Comparison of ENCODE assay signal across 9 cellular contexts in the genomic region with DNA sequence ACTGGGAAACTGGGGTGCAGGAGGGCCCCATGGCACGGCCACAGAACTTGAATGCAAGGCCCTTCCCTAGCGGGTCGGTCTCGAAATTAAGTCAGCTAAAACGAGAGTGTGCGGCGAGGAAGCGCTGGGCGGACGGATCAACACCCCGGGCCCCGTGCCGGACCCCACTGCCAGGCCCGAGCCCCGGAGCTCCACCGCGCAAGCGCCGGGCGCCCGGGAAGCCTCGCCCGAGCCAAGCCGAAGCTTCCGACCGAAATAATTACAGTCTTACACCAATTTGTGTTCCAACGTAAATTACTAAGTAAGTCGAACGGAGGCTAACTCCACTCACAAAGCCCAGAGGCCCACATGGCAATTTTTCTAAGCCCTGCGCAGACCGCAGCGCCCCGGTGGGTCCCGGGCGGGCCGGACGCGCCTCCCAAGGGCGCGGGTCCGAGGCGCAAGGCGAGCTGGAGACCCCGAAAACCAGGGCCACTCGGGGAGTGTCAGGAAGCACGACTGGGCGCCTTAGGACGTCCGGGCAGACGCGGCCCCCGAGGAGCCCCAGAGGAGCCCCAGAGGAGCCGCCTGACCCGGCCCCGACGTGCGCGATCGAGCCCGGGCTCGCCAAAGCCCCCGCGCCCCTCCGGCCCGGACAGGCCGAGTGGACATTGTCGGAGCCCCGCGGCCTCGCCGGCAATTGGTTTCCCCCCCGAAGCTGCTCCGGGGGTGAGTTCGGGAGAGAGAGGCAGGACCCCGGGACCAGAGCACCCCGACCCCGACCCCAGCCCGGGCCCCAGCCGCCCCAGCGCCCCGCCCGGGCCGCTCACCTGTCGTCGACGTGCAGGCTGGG. TPM values are rescaled to one million over a fixed set of nuclear protein-coding genes. Genes with fewer than 3 reads are reported as not detected.
DNase-seq lines count a peak whose midpoint lies in the region; ATAC-seq and TF ChIP-seq lines count a peak whose summit lies in the region.
"Had no signal": no experiment of that assay in that cellular context is flagged by ENCODE, and none has a peak within 500 bp of the region (broad histone marks: within the 10 kb centered on the region; RNA-seq: fewer than 3 reads in every experiment).

No MANE protein-coding gene starts in this region.

- H2AFZ ChIP-seq in parathyroid adenoma, result peak overlapping the region; percentile 74

- H3K27me3 ChIP-seq in foreskin keratinocyte, result no peaks in the 10 kb centered on the region
- no peaks in the 10 kb centered on the region for H3K27me3 ChIP-seq in parathyroid adenoma (ENCODE audit: control insufficient read depth, insufficient read depth, low read length)

- H3K9me3 ChIP-seq in ES-I3 (ENCODE audit: control insufficient read depth, insufficient read depth, low read length) (no peaks in the 10 kb centered on the region), parathyroid adenoma (ENCODE audit: control insufficient read depth, low read length) (no peaks in the 10 kb centered on the region)

- DNase-seq in RPMI7951 (ENCODE audit: low read depth) (peak; percentile 36), foreskin keratinocyte (no peak), DMS 273 treated with DMSO at 0.1 percent for 48 hours (lab: John Stamatoyannopoulos, UW) (no peak), dermis blood vessel endothelial cell (no peak)
- DNase-seq in stimulated activated CD4-positive, alpha-beta T cell treated with anti-CD3 and anti-CD28 coated beads, Interleukin-2, amount 100 ng/mL, for 48 hours, result no peak

- H3K4me1 ChIP-seq in ES-I3 (ENCODE audit: insufficient read depth, low read length) (peaks cover 9% of the 10 kb centered on the region; the same call in 1 of the 2 replicates), foreskin keratinocyte (peaks cover 23% of the 10 kb centered on the region), parathyroid adenoma (peaks cover 2% of the 10 kb centered on the region)

- H3K4me2 ChIP-seq in parathyroid adenoma (ENCODE audit: low read length), result peak overlapping the region; percentile 88

- H3K27ac ChIP-seq in foreskin keratinocyte, result peak overlapping the region; percentile 95
- H3K27ac ChIP-seq in parathyroid adenoma, result no peak overlapping the region

- H3K36me3 ChIP-seq in ES-I3 (ENCODE audit: insufficient read depth, low read length), result no peaks in the 10 kb centered on the region
- H3K36me3 ChIP-seq in parathyroid adenoma (ENCODE audit: control insufficient read depth, insufficient read depth, low read length), result no peaks in the 10 kb centered on the region

- peak overlapping the region; percentile 79 for H3K4me3 ChIP-seq in parathyroid adenoma (ENCODE audit: low read depth, low read length)

- no peak for ATAC-seq in foreskin keratinocyte
- no peak for ATAC-seq in GM19328 (IDR thresholded peaks at IDR 0.05; ENCODE audit: unreplicated experiment)

- H3K79me2 ChIP-seq in parathyroid adenoma, result peaks cover 3% of the 10 kb centered on the region

- H3K9ac ChIP-seq in ES-I3 (ENCODE audit: low read depth, low read length), result peak overlapping the region; percentile 61; the same call in 1 of the 2 replicates
- H3K9ac ChIP-seq in parathyroid adenoma, result no peak overlapping the region

- TF ChIP-seq CTCF in foreskin keratinocyte (conservative IDR thresholded peaks at IDR 0.05) (no peak), parathyroid adenoma (IDR thresholded peaks at IDR 0.05) (no peak)

RNA-seq across cellular contexts. Expression of gene RIPK4, which starts 0.6 kb away (rescaled TPM):
- 10.3 and 12.3 TPM in 2 replicates for total RNA-seq in RPMI7951 (2014; rRNA removed; shearing (Covaris generic))
- total RNA-seq in foreskin keratinocyte (33.2 and 40.9 TPM in 2 replicates), dermis blood vessel endothelial cell (0.09 and 0.51 TPM in 2 replicates)
- 18.9 and 23.8 TPM in 2 replicates for polyA plus RNA-seq in foreskin keratinocyte
- polyA plus RNA-seq: IgD-negative memory B cell had no signal
